1 cellular context compared by ENCODE assay signal in the genomic region with DNA sequence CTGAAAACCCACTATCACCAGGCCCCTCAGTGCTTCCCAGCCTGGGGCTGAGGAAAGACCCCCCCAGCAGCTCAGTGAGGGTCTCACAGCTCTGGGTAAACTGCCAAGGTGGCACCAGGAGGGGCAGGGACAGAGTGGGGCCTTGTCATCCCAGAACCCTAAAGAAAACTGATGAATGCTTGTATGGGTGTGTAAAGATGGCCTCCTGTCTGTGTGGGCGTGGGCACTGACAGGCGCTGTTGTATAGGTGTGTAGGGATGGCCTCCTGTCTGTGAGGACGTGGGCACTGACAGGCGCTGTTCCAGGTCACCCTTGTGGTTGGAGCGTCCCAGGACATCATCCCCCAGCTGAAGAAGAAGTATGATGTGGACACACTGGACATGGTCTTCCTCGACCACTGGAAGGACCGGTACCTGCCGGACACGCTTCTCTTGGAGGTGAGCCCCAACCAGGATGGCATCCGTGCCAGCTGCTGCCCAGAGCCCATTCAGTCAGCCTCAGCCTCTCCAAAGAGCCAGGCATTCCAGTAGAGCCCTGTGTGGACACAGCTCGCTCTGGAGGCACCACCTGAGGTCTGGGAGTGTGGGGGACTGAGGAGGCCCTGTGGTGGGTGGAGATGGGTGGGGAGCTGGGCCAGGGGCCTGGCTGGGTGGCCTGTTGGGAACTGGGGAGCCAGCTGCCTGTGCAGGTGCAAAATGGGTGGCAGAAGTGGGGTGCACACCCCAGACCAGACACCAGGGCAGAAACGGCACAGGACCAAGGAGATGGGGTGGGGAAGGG.
A peak's percentile ranks its signal among the peaks of the same experiment; 100 is the strongest.
TF ChIP-seq lines count a peak whose summit lies in the region.

No MANE protein-coding gene starts in this region.

TF ChIP-seq in HepG2, 621 proteins besides CTCF, POLR2A, EP300 and RAD21:
- TF ChIP-seq, protein P1, sequence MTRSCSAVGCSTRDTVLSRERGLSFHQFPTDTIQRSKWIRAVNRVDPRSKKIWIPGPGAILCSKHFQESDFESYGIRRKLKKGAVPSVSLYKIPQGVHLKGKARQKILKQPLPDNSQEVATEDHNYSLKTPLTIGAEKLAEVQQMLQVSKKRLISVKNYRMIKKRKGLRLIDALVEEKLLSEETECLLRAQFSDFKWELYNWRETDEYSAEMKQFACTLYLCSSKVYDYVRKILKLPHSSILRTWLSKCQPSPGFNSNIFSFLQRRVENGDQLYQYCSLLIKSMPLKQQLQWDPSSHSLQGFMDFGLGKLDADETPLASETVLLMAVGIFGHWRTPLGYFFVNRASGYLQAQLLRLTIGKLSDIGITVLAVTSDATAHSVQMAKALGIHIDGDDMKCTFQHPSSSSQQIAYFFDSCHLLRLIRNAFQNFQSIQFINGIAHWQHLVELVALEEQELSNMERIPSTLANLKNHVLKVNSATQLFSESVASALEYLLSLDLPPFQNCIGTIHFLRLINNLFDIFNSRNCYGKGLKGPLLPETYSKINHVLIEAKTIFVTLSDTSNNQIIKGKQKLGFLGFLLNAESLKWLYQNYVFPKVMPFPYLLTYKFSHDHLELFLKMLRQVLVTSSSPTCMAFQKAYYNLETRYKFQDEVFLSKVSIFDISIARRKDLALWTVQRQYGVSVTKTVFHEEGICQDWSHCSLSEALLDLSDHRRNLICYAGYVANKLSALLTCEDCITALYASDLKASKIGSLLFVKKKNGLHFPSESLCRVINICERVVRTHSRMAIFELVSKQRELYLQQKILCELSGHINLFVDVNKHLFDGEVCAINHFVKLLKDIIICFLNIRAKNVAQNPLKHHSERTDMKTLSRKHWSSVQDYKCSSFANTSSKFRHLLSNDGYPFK (CRISPR knock-in tag; IDR thresholded peaks at IDR 0.05; ENCODE audit: borderline replicate concordance): no peak
- TF ChIP-seq, protein P2, sequence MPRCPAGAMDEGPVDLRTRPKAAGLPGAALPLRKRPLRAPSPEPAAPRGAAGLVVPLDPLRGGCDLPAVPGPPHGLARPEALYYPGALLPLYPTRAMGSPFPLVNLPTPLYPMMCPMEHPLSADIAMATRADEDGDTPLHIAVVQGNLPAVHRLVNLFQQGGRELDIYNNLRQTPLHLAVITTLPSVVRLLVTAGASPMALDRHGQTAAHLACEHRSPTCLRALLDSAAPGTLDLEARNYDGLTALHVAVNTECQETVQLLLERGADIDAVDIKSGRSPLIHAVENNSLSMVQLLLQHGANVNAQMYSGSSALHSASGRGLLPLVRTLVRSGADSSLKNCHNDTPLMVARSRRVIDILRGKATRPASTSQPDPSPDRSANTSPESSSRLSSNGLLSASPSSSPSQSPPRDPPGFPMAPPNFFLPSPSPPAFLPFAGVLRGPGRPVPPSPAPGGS (CRISPR knock-in tag; IDR thresholded peaks at IDR 0.05): 0 out of 2 replicates have a peak, but pooled peaks have one; percentile 21
- no peak for TF ChIP-seq ZNF431 (CRISPR knock-in tag; IDR thresholded peaks at IDR 0.05; ENCODE audit: borderline replicate concordance, low read depth)
- TF ChIP-seq, protein P3, sequence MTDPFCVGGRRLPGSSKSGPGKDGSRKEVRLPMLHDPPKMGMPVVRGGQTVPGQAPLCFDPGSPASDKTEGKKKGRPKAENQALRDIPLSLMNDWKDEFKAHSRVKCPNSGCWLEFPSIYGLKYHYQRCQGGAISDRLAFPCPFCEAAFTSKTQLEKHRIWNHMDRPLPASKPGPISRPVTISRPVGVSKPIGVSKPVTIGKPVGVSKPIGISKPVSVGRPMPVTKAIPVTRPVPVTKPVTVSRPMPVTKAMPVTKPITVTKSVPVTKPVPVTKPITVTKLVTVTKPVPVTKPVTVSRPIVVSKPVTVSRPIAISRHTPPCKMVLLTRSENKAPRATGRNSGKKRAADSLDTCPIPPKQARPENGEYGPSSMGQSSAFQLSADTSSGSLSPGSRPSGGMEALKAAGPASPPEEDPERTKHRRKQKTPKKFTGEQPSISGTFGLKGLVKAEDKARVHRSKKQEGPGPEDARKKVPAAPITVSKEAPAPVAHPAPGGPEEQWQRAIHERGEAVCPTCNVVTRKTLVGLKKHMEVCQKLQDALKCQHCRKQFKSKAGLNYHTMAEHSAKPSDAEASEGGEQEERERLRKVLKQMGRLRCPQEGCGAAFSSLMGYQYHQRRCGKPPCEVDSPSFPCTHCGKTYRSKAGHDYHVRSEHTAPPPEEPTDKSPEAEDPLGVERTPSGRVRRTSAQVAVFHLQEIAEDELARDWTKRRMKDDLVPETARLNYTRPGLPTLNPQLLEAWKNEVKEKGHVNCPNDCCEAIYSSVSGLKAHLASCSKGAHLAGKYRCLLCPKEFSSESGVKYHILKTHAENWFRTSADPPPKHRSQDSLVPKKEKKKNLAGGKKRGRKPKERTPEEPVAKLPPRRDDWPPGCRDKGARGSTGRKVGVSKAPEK (CRISPR knock-in tag; IDR thresholded peaks at IDR 0.05; ENCODE audit: borderline replicate concordance): no peak
- peak; percentile 61; the same call in 1 of the 2 replicates for TF ChIP-seq ZNF891 (CRISPR knock-in tag; IDR thresholded peaks at IDR 0.05)
- TF ChIP-seq PRMT3 (CRISPR knock-in tag; IDR thresholded peaks at IDR 0.05; ENCODE audit: borderline replicate concordance, low read depth): no peak
- peak; percentile 2; the same call in 1 of the 2 replicates for TF ChIP-seq HNRNPL (IDR thresholded peaks at IDR 0.05; ENCODE audit: low read depth, low read length)
- peak; percentile 26; the same call in 1 of the 2 replicates for TF ChIP-seq HDAC1 (CRISPR knock-in tag; IDR thresholded peaks at IDR 0.05)
- TF ChIP-seq PCBP2 (optimal IDR thresholded peaks at IDR 0.05; ENCODE audit: low read depth, low read length, poor library complexity, severe bottlenecking): no peak
- no peak for TF ChIP-seq ZNF678 (CRISPR knock-in tag; IDR thresholded peaks at IDR 0.05)
- no peak for TF ChIP-seq ZMYM3 (CRISPR knock-in tag; IDR thresholded peaks at IDR 0.05)
- peak; percentile 61; the same call in 1 of the 2 replicates for TF ChIP-seq ZFP82 (CRISPR knock-in tag; IDR thresholded peaks at IDR 0.05; ENCODE audit: borderline replicate concordance)
- peak; percentile 64 for TF ChIP-seq AGO2 (optimal IDR thresholded peaks at IDR 0.05; ENCODE audit: low read depth, low read length)
- no peak for TF ChIP-seq SCMH1 (CRISPR knock-in tag; IDR thresholded peaks at IDR 0.05; ENCODE audit: borderline replicate concordance)
- TF ChIP-seq ZNF607 (CRISPR knock-in tag; IDR thresholded peaks at IDR 0.05; ENCODE audit: borderline replicate concordance): no peak
- 0 out of 2 replicates have a peak, but pooled peaks have one; percentile 25 for TF ChIP-seq RBFOX2 (IDR thresholded peaks at IDR 0.05; ENCODE audit: low read depth, low read length)
- 0 out of 2 replicates have a peak, but pooled peaks have one; percentile 9 for TF ChIP-seq ZNF772 (CRISPR knock-in tag; IDR thresholded peaks at IDR 0.05)
TF ChIP-seq in HepG2: peak in this region for 8.
